Comparison of ENCODE assay signal across 18 cellular contexts in genomic region chr20:34079818-34080217, GRCh38. TPM values are rescaled to one million over a fixed set of nuclear protein-coding genes. Genes with fewer than 3 reads are reported as not detected.
DNase-seq lines count a peak whose midpoint lies in the region; ATAC-seq lines count a peak whose summit lies in the region.
"Had no signal": no experiment of that assay in that cellular context is flagged by ENCODE, and none has a peak within 500 bp of the region (broad histone marks: within the 10 kb centered on the region; RNA-seq: fewer than 3 reads in every experiment).

No MANE protein-coding gene starts in this region.

- no peak overlapping the region for H3K4me3 ChIP-seq in CD4-positive, CD25-positive, alpha-beta regulatory T cell (ENCODE audit: low read depth, low read length)
- H3K4me3 ChIP-seq: A549; BLaER1 treated with 17β-estradiol and CSF1 and Interleukin-3, amounts not matched to agents 10 nM and 100 nM; K562 had no signal

- CTCF ChIA-PET in activated naive CD4-positive, alpha-beta T cell treated with anti-CD3 and anti-CD28 coated beads, Interleukin-2, amount 10 ng/mL, durations not matched to agents 7 days and 5 days (lab: Charles Lee): no interaction called here

- no peaks in the 10 kb centered on the region for H3K9me3 Mint-ChIP-seq in activated naive CD4-positive, alpha-beta T cell treated with anti-CD3 and anti-CD28 coated beads, Interleukin-2, amount 10 ng/mL, durations not matched to agents 7 days and 5 days
- H3K9me3 Mint-ChIP-seq in CD4-positive, CD25-positive, alpha-beta regulatory T cell: no peaks in the 10 kb centered on the region
- no peaks in the 10 kb centered on the region for H3K9me3 Mint-ChIP-seq in IgD-negative memory B cell

- H3K27ac Mint-ChIP-seq in activated naive CD4-positive, alpha-beta T cell treated with anti-CD3 and anti-CD28 coated beads, Interleukin-2, amount 10 ng/mL, durations not matched to agents 7 days and 5 days: peak overlapping the region; percentile 35
- peak overlapping the region in 2 of 3 donors; percentile 73 to 83 for H3K27ac Mint-ChIP-seq in CD4-positive, CD25-positive, alpha-beta regulatory T cell
- peak overlapping the region; percentile 39 to 60 (median 46) for H3K27ac Mint-ChIP-seq in IgD-negative memory B cell

- peaks cover 44% of the 10 kb centered on the region for H3K36me3 Mint-ChIP-seq in activated naive CD4-positive, alpha-beta T cell treated with anti-CD3 and anti-CD28 coated beads, Interleukin-2, amount 10 ng/mL, durations not matched to agents 7 days and 5 days
- peaks cover 33% of the 10 kb centered on the region for H3K36me3 Mint-ChIP-seq in CD4-positive, CD25-positive, alpha-beta regulatory T cell
- H3K36me3 Mint-ChIP-seq in IgD-negative memory B cell: no peaks in the 10 kb centered on the region

- no peak overlapping the region for H3K27ac ChIP-seq in CD4-positive, CD25-positive, alpha-beta regulatory T cell (ENCODE audit: insufficient read depth, low read length, poor library complexity, severe bottlenecking)
- peak overlapping the region; percentile 9 for H3K27ac ChIP-seq in epithelial cell of prostate
- H3K27ac ChIP-seq: A549; BLaER1 treated with 17β-estradiol and CSF1 and Interleukin-3, amounts not matched to agents 10 nM and 100 nM had no signal

- no peak for ATAC-seq in CD4-positive, CD25-positive, alpha-beta regulatory T cell (ENCODE audit: low read depth in 2 of 2)
- ATAC-seq: A549, HCT116, K562 had no signal

- no peaks in the 10 kb centered on the region for H3K27me3 ChIP-seq in CD4-positive, CD25-positive, alpha-beta regulatory T cell (ENCODE audit: control insufficient read depth, insufficient read depth, low read length)
- H3K27me3 ChIP-seq: BLaER1 treated with 17β-estradiol and CSF1 and Interleukin-3, amounts not matched to agents 10 nM and 100 nM had no signal

- no peaks in the 10 kb centered on the region for H3K4me1 Mint-ChIP-seq in activated naive CD4-positive, alpha-beta T cell treated with anti-CD3 and anti-CD28 coated beads, Interleukin-2, amount 10 ng/mL, durations not matched to agents 7 days and 5 days
- peaks cover 0 to 22% (median 13%) of the 10 kb centered on the region in 4 donors for H3K4me1 Mint-ChIP-seq in CD4-positive, CD25-positive, alpha-beta regulatory T cell
- peaks cover 13 to 21% (median 17%) of the 10 kb centered on the region in 3 donors for H3K4me1 Mint-ChIP-seq in IgD-negative memory B cell

- no peaks in the 10 kb centered on the region for H3K4me1 ChIP-seq in CD4-positive, CD25-positive, alpha-beta regulatory T cell (ENCODE audit: control insufficient read depth, insufficient read depth, low read length, poor library complexity, severe bottlenecking)
- H3K4me1 ChIP-seq: A549 had no signal

- no peak overlapping the region for H3K4me3 Mint-ChIP-seq in activated naive CD4-positive, alpha-beta T cell treated with anti-CD3 and anti-CD28 coated beads, Interleukin-2, amount 10 ng/mL, durations not matched to agents 7 days and 5 days
- no peak overlapping the region for H3K4me3 Mint-ChIP-seq in CD4-positive, CD25-positive, alpha-beta regulatory T cell
- H3K4me3 Mint-ChIP-seq in IgD-negative memory B cell: no peak overlapping the region

- peaks cover 88% of the 10 kb centered on the region for H3K36me3 ChIP-seq in CD4-positive, CD25-positive, alpha-beta regulatory T cell (ENCODE audit: control insufficient read depth, insufficient read depth, low read length)

- H3K9me3 ChIP-seq in CD4-positive, CD25-positive, alpha-beta regulatory T cell (ENCODE audit: control insufficient read depth in 2 of 2, low read length in 2 of 2): no peaks in the 10 kb centered on the region
- H3K9me3 ChIP-seq: A549; BLaER1 treated with 17β-estradiol and CSF1 and Interleukin-3, amounts not matched to agents 10 nM and 100 nM had no signal

- DNase-seq in activated naive CD4-positive, alpha-beta T cell treated with anti-CD3 and anti-CD28 coated beads, Interleukin-2, amount 10 ng/mL, durations not matched to agents 7 days and 5 days: no peak
- DNase-seq in activated naive CD4-positive, alpha-beta T cell treated with Interleukin-2 at 50 U/mL for 16 hours: no peak
- no peak for DNase-seq in CD4-positive, CD25-positive, alpha-beta regulatory T cell
- no peak for DNase-seq in epithelial cell of prostate (ENCODE audit: low read depth, low spot score)
- DNase-seq in NCI-H1694 (lab: John Stamatoyannopoulos, UW): no peak
- no peak for DNase-seq in AML-193 (lab: John Stamatoyannopoulos, UW)
- DNase-seq: DMS79 treated with DMSO at 0.1 percent for 48 hours, GOT3, NCI-H1105 treated with DMSO at 0.1 percent for 48 hours, NCI-H1694 treated with DMSO at 0.1 percent for 48 hours, NCI-H510A, NCI-H774, SHP77 had no signal

- no peaks in the 10 kb centered on the region for H3K27me3 Mint-ChIP-seq in activated naive CD4-positive, alpha-beta T cell treated with anti-CD3 and anti-CD28 coated beads, Interleukin-2, amount 10 ng/mL, durations not matched to agents 7 days and 5 days
- H3K27me3 Mint-ChIP-seq in CD4-positive, CD25-positive, alpha-beta regulatory T cell: no peaks in the 10 kb centered on the region
- H3K27me3 Mint-ChIP-seq in IgD-negative memory B cell: no peaks in the 10 kb centered on the region

RNA-seq across cellular contexts. Expression of gene EIF2S2, which starts 32.2 kb away (rescaled TPM):
- total RNA-seq in CD4-positive, CD25-positive, alpha-beta regulatory T cell: 21.6 TPM
- polyA plus RNA-seq in CD4-positive, CD25-positive, alpha-beta regulatory T cell: 10 to 100 TPM; 21.1 to 29.0 (median 23.3) TPM
- 22.8 TPM for polyA plus RNA-seq in IgD-negative memory B cell
